ENCODE assay signal across 8 cellular contexts in the genomic region with DNA sequence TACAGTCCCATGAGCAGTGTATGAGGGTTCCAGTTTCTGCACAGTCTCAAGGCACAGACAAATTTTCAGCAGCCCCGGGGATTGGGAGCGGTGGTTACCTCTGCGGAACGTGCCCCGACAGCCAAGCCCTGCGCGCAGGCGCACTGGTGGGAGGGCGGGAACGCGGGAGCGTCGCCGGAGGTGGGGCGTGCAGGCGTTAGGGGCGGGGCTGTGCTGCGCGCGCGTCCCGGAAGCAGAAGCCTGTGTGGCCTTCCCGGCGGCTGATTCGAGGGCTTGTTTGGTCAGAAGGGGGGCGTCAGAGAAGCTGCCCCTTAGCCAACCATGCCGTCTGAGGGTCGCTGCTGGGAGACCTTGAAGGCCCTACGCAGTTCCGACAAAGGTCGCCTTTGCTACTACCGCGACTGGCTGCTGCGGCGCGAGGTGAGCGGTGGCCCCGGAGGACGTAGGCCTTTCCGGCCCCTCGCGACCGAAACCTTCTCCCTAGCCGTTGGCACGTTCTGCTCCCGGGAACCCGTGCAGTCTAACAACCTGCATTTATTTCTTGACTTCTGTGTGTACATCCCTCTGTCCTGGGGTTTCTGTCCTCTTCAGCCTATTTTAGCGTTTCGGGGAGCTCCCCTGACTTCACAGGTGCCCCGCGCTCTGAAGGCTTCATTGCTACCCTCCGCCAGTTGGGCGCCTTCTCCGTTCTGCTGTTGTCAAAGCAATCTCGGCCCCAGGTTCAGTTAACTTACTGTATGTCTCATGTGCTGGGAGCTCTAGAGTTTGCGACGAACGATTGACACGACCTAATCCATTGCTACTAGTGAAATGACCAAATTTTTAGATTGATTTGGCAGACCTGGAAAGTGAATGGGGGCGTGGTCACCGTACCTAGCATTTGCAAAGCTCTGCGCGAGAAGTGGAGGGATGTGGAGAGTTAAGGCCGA. TPM values are rescaled to one million over a fixed set of nuclear protein-coding genes. Genes with fewer than 3 reads are reported as not detected.
DNase-seq lines count a peak whose midpoint lies in the region; ATAC-seq, FAIRE-seq and TF ChIP-seq lines count a peak whose summit lies in the region.

A gene with protein sequence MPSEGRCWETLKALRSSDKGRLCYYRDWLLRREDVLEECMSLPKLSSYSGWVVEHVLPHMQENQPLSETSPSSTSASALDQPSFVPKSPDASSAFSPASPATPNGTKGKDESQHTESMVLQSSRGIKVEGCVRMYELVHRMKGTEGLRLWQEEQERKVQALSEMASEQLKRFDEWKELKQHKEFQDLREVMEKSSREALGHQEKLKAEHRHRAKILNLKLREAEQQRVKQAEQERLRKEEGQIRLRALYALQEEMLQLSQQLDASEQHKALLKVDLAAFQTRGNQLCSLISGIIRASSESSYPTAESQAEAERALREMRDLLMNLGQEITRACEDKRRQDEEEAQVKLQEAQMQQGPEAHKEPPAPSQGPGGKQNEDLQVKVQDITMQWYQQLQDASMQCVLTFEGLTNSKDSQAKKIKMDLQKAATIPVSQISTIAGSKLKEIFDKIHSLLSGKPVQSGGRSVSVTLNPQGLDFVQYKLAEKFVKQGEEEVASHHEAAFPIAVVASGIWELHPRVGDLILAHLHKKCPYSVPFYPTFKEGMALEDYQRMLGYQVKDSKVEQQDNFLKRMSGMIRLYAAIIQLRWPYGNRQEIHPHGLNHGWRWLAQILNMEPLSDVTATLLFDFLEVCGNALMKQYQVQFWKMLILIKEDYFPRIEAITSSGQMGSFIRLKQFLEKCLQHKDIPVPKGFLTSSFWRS (plus strand): TSS at position 235 of the 929 bp plus-strand sequence. CDS start 87 bp downstream, at position 322.

- peak within 1 kb of the TSS; percentile 100 for H3K4me3 Mint-ChIP-seq in activated naive CD8-positive, alpha-beta T cell treated with anti-CD3 and anti-CD28 coated beads, Interleukin-2, amount 10 ng/mL, durations not matched to agents 7 days and 5 days

- peak within 1 kb of the TSS; percentile 87 for H3K9ac ChIP-seq in SU-DHL-6 (ENCODE audit: low read length)

- H3K36me3 Mint-ChIP-seq in activated naive CD8-positive, alpha-beta T cell treated with anti-CD3 and anti-CD28 coated beads, Interleukin-2, amount 10 ng/mL, durations not matched to agents 7 days and 5 days = peaks cover 15% of the 10 kb centered on the region

- peaks cover 4 to 22% (median 10%) of the 10 kb centered on the region in 3 donors for H3K4me1 ChIP-seq in pancreas
- peaks cover 2 to 11% of the 10 kb centered on the region in 2 donors for H3K4me1 ChIP-seq in thyroid gland

- no peaks in the 10 kb centered on the region for H3K9me3 ChIP-seq in SU-DHL-6 (ENCODE audit: insufficient read depth, low read length)
- no peaks in the 10 kb centered on the region for H3K9me3 ChIP-seq in pancreas
- H3K9me3 ChIP-seq in thyroid gland = no peaks in the 10 kb centered on the region

- no peak for TF ChIP-seq CTCF in GM12865 (IDR thresholded peaks at IDR 0.05; ENCODE audit: insufficient read depth, low read depth, low read length, missing control alignments)
- no peak for TF ChIP-seq CTCF in SU-DHL-6 (IDR thresholded peaks at IDR 0.05; ENCODE audit: insufficient read depth, low read length, poor library complexity, severe bottlenecking)
- TF ChIP-seq CTCF in pancreas (IDR thresholded peaks at IDR 0.05) = no peak
- TF ChIP-seq CTCF in thyroid gland (IDR thresholded peaks at IDR 0.05) = peak in 2 of 6 experiments; percentile 9 to 15

- H3K27me3 ChIP-seq in SU-DHL-6 (ENCODE audit: low read length) = no peaks in the 10 kb centered on the region
- no peaks in the 10 kb centered on the region for H3K27me3 ChIP-seq in pancreas
- no peaks in the 10 kb centered on the region for H3K27me3 ChIP-seq in thyroid gland

- no peaks in the 10 kb centered on the region for H4K20me1 ChIP-seq in SU-DHL-6 (ENCODE audit: low read depth, low read length)

- peak; percentile 25 to 73 for TF ChIP-seq POLR2A in thyroid gland (IDR thresholded peaks at IDR 0.05)

- intact Hi-C loops in Right ventricle myocardium inferior (cut with DNase I) (loop anchor here (5.0 kb wide), 1 partner anchor 48 kb away; a partner anchor contains a TSS), pancreas (cut with DNase I) (no loop called here), thyroid gland (cut with DNase I) (loop anchor here (10.0 kb wide), 1 partner anchor 50 kb away; a partner anchor contains a TSS)

- peak within 1 kb of the TSS; percentile 68 for H3K4me2 ChIP-seq in SU-DHL-6 (ENCODE audit: low read depth, low read length, poor library complexity, severe bottlenecking)

- no peaks in the 10 kb centered on the region for H3K9me3 Mint-ChIP-seq in activated naive CD8-positive, alpha-beta T cell treated with anti-CD3 and anti-CD28 coated beads, Interleukin-2, amount 10 ng/mL, durations not matched to agents 7 days and 5 days

- WGBS in pancreas, 2 donors = 0% methylated on average over 64 of the region's 64 CpGs
- WGBS in thyroid gland, 2 donors = 0 to 1% methylated on average over 35 to 54 of the region's 64 CpGs

- H3K9me2 ChIP-seq in SU-DHL-6 (replicated peaks; ENCODE audit: insufficient read depth, low read length) = no peaks in the 10 kb centered on the region

- H3K27ac Mint-ChIP-seq in activated naive CD8-positive, alpha-beta T cell treated with anti-CD3 and anti-CD28 coated beads, Interleukin-2, amount 10 ng/mL, durations not matched to agents 7 days and 5 days = peak within 1 kb of the TSS; percentile 99

- H3K27ac ChIP-seq in SU-DHL-6 (ENCODE audit: low read depth, low read length) = peak within 1 kb of the TSS; percentile 64
- H3K27ac ChIP-seq in pancreas = peak within 1 kb of the TSS; percentile 79 to 87 (median 82)
- peak within 1 kb of the TSS in 2 of 3 donors; percentile 14 to 50 for H3K27ac ChIP-seq in thyroid gland

- peaks cover 33% of the 10 kb centered on the region for H3K79me2 ChIP-seq in SU-DHL-6 (ENCODE audit: insufficient read depth, low read length)

- DNase-seq in GM12865 (ENCODE audit: low read depth) (peak; percentile 97), NCI-H1417 (lab: John Stamatoyannopoulos, UW) (peak; percentile 87 to 97 (median 95)), Right ventricle myocardium inferior (ENCODE audit: missing footprints) (peak; percentile 99), pancreas (peak; percentile 92 to 99 (median 96)), thyroid gland (peak; percentile 95 to 97)
- DNase-seq in activated naive CD8-positive, alpha-beta T cell treated with anti-CD3 and anti-CD28 coated beads, Interleukin-2, amount 10 ng/mL, durations not matched to agents 7 days and 5 days = peak; percentile 100

- no peak for FAIRE-seq in pancreas (lab: Jason Lieb, UNC)

- no peaks in the 10 kb centered on the region for H3K27me3 Mint-ChIP-seq in activated naive CD8-positive, alpha-beta T cell treated with anti-CD3 and anti-CD28 coated beads, Interleukin-2, amount 10 ng/mL, durations not matched to agents 7 days and 5 days

- peaks cover 11% of the 10 kb centered on the region; the same call in 1 of the 2 replicates for H3F3A ChIP-seq in SU-DHL-6 (ENCODE audit: insufficient read depth)

- H3K4me1 Mint-ChIP-seq in activated naive CD8-positive, alpha-beta T cell treated with anti-CD3 and anti-CD28 coated beads, Interleukin-2, amount 10 ng/mL, durations not matched to agents 7 days and 5 days = peaks cover 21% of the 10 kb centered on the region

- ATAC-seq in HG02759 (IDR thresholded peaks at IDR 0.05; ENCODE audit: unreplicated experiment) = peak; percentile 91
- peak; percentile 95 for ATAC-seq in activated naive CD8-positive, alpha-beta T cell treated with anti-CD3 and anti-CD28 coated beads, Interleukin-2, amount 10 ng/mL, durations not matched to agents 7 days and 5 days (ENCODE audit: low read depth)
- ATAC-seq in Right ventricle myocardium inferior = peak; percentile 100
- peak; percentile 99 to 100 (median 99) for ATAC-seq in pancreas

- POLR2A ChIA-PET in activated naive CD8-positive, alpha-beta T cell treated with anti-CD3 and anti-CD28 coated beads, Interleukin-2, amount 10 ng/mL, durations not matched to agents 7 days and 5 days (lab: Charles Lee) = interaction anchor here (0.6 to 2.1 kb wide), 11 partner anchors 10 to 474 kb away, joined by 3 to 16 read pairs (median 3); a partner anchor contains a TSS

- H2AFZ ChIP-seq in SU-DHL-6 (ENCODE audit: low read depth, low read length, severe bottlenecking) = peak within 1 kb of the TSS; percentile 77

- H3K4me3 ChIP-seq in GM12865 (ENCODE audit: low read depth, low read length) = peak within 1 kb of the TSS; percentile 81
- H3K4me3 ChIP-seq in SU-DHL-6 (ENCODE audit: insufficient read depth, low read length, poor library complexity, severe bottlenecking) = peak within 1 kb of the TSS; percentile 79
- peak within 1 kb of the TSS; percentile 68 to 95 (median 73) for H3K4me3 ChIP-seq in pancreas
- peak within 1 kb of the TSS; percentile 55 to 87 (median 78) for H3K4me3 ChIP-seq in thyroid gland (replicated peaks in 1 of 3)

- H3K36me3 ChIP-seq in SU-DHL-6 (ENCODE audit: low read length) (0 out of 2 replicates have a peak, but pooled peaks cover 8% of the 10 kb centered on the region), pancreas (peaks cover 0 to 14% (median 0%) of the 10 kb centered on the region in 3 donors), thyroid gland (peaks cover 6 to 7% of the 10 kb centered on the region in 2 donors)

RNA-seq across cellular contexts. Expression of the gene that starts here (rescaled TPM):
- total RNA-seq in activated naive CD8-positive, alpha-beta T cell treated with anti-CD3 and anti-CD28 coated beads, Interleukin-2, amount 10 ng/mL, durations not matched to agents 7 days and 5 days = 10 to 100 TPM; 39.3 to 41.6 TPM
- total RNA-seq in Right ventricle myocardium inferior (19.5 TPM), pancreas (10 to 100 TPM in 1 of 6 donors, 1 to 10 TPM in 5; 4.8 to 11.1 (median 8.0) TPM), thyroid gland (10 to 100 TPM; 24.1 to 30.3 (median 25.5) TPM)
- 10 to 100 TPM in 1 of 2 donors, 1 to 10 TPM in 1; 5.1 to 11.2 TPM for polyA plus RNA-seq in pancreas

Comparison
In these comparisons a context has a peak if more than half of its experiments do, and no peak if none do; other contexts are left out.
1. Peak in every context shown above with its lines: DNase-seq, ATAC-seq, H3K4me3 ChIP-seq and H3K27ac ChIP-seq.
2. H3K27ac ChIP-seq: peak in every context shown above with its lines; median percentile 82 in pancreas; 64 in SU-DHL-6; 32 in thyroid gland.
3. intact Hi-C loops: an anchor here in Right ventricle myocardium inferior (5.0 kb wide) and thyroid gland (10.0 kb wide); none called in pancreas.